In the genomic region with DNA sequence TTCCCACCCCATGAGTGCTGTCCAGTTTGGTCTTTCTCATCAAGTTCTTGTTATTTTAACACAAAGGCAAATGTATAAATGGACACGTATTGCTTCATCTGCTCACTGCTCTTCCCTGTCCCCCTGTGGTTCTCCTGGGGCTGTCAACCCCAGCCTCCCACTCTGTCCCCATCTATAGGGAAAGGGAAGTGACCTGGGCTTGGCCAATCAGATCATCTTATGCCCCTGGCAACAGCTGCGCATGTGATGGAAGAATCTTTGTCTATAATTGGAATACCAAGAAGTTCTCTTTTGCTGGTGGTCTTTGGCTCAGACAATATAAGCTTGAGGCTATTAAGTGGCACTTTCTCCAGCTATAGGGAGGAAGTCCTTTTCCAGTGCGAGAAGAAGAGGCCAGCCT, we compare ENCODE assay signal across 26 cellular contexts.
"Had no signal": no experiment of that assay in that cellular context is flagged by ENCODE, and none has a peak within 500 bp of the region (broad histone marks: within the 10 kb centered on the region; RNA-seq: fewer than 3 reads in every experiment).

No MANE protein-coding gene starts in this region.

- H3K27ac Mint-ChIP-seq: activated CD4-positive, alpha-beta T cell treated with anti-CD3 and anti-CD28 coated beads, Interleukin-2, amount 10 ng/mL, durations not matched to agents 7 days and 5 days; activated CD8-positive, alpha-beta memory T cell treated with anti-CD3 and anti-CD28 coated beads, Interleukin-2, amount 10 ng/mL, durations not matched to agents 7 days and 5 days; activated CD8-positive, alpha-beta T cell treated with anti-CD3 and anti-CD28 coated beads for 36 hours; activated naive CD8-positive, alpha-beta T cell treated with anti-CD3 and anti-CD28 coated beads, Interleukin-2, amount 50 U/mL, for 24 hours; activated T-helper 1 cell treated with anti-CD3 and anti-CD28 coated beads, Interleukin-12 subunit alpha, Interleukin-12 subunit beta, Interleukin-2, Interleukin-4 antibody, amounts not matched to agents 30 ng/mL and 10 ng/mL and 1 ng/mL, durations not matched to agents 14 hours and 24 hours and 36 hours; endodermal cell; mesothelial cell of epicardium; natural killer cell treated with Interleukin-12 subunit alpha and Interleukin-12 subunit beta and Interleukin-15 and Interleukin-18, amount 100 ng/mL, for 72 hours; stimulated activated naive CD8-positive, alpha-beta T cell treated with anti-CD3 and anti-CD28 coated beads, Interleukin-15, Interleukin-2, amounts not matched to agents 100 ng/mL and 50 ng/mL, for 24 hours had no signal

- H3K36me3 Mint-ChIP-seq: mesothelial cell of epicardium; natural killer cell treated with Interleukin-12 subunit alpha and Interleukin-12 subunit beta and Interleukin-15 and Interleukin-18, amount 100 ng/mL, for 72 hours had no signal

- H3K4me3 Mint-ChIP-seq: activated CD4-positive, alpha-beta T cell treated with anti-CD3 and anti-CD28 coated beads, Interleukin-2, amount 10 ng/mL, durations not matched to agents 7 days and 5 days; activated CD8-positive, alpha-beta memory T cell treated with anti-CD3 and anti-CD28 coated beads, Interleukin-2, amount 10 ng/mL, durations not matched to agents 7 days and 5 days; activated CD8-positive, alpha-beta T cell treated with anti-CD3 and anti-CD28 coated beads for 36 hours; activated naive CD8-positive, alpha-beta T cell treated with anti-CD3 and anti-CD28 coated beads, Interleukin-2, amount 50 U/mL, for 24 hours; activated T-helper 1 cell treated with anti-CD3 and anti-CD28 coated beads, Interleukin-12 subunit alpha, Interleukin-12 subunit beta, Interleukin-2, Interleukin-4 antibody, amounts not matched to agents 30 ng/mL and 10 ng/mL and 1 ng/mL, durations not matched to agents 14 hours and 24 hours and 36 hours; endodermal cell; mesothelial cell of epicardium; natural killer cell treated with Interleukin-12 subunit alpha and Interleukin-12 subunit beta and Interleukin-15 and Interleukin-18, amount 100 ng/mL, for 72 hours; stimulated activated naive CD8-positive, alpha-beta T cell treated with anti-CD3 and anti-CD28 coated beads, Interleukin-15, Interleukin-2, amounts not matched to agents 100 ng/mL and 50 ng/mL, for 24 hours had no signal

- H3K9me3 Mint-ChIP-seq: natural killer cell treated with Interleukin-12 subunit alpha and Interleukin-12 subunit beta and Interleukin-15 and Interleukin-18, amount 100 ng/mL, for 72 hours; stimulated activated naive CD8-positive, alpha-beta T cell treated with anti-CD3 and anti-CD28 coated beads, Interleukin-15, Interleukin-2, amounts not matched to agents 100 ng/mL and 50 ng/mL, for 24 hours had no signal

- H3K4me1 ChIP-seq: pancreas had no signal

- H3K36me3 ChIP-seq: cardiac muscle cell, esophagus squamous epithelium, gastrocnemius medialis, left ventricle myocardium inferior, pancreas, thyroid gland, WERI-Rb-1 had no signal

- H3K4me3 ChIP-seq: body of pancreas, cardiac muscle cell, esophagus squamous epithelium, gastrocnemius medialis, left ventricle myocardium inferior, pancreas, thyroid gland had no signal

- H3K9me3 ChIP-seq: body of pancreas, esophagus squamous epithelium, gastrocnemius medialis, left ventricle myocardium inferior, pancreas, thyroid gland had no signal

- H3K27ac ChIP-seq: body of pancreas, cardiac muscle cell, esophagus squamous epithelium, gastrocnemius medialis, left ventricle myocardium inferior, pancreas, thyroid gland, WERI-Rb-1 had no signal

- ATAC-seq: activated CD8-positive, alpha-beta memory T cell treated with anti-CD3 and anti-CD28 coated beads, Interleukin-2, amount 10 ng/mL, durations not matched to agents 7 days and 5 days; activated CD8-positive, alpha-beta T cell treated with anti-CD3 and anti-CD28 coated beads for 36 hours; activated naive CD8-positive, alpha-beta T cell treated with anti-CD3 and anti-CD28 coated beads, Interleukin-2, amount 50 U/mL, for 24 hours; body of pancreas; gastrocnemius medialis; natural killer cell treated with Interleukin-12 subunit alpha and Interleukin-12 subunit beta and Interleukin-15 and Interleukin-18, amount 100 ng/mL, for 72 hours; pancreas; right cardiac atrium had no signal

- DNase-seq: activated CD4-positive, alpha-beta T cell treated with anti-CD3 and anti-CD28 coated beads, Interleukin-2, amount 10 ng/mL, durations not matched to agents 7 days and 5 days; activated CD4-positive, CD25-positive, alpha-beta regulatory T cell treated with anti-CD3 and anti-CD28 coated beads, Interleukin-2, amount 50 U/mL, for 72 hours; activated CD8-positive, alpha-beta memory T cell treated with anti-CD3 and anti-CD28 coated beads, Interleukin-2, amount 10 ng/mL, durations not matched to agents 7 days and 5 days; activated CD8-positive, alpha-beta T cell treated with anti-CD3 and anti-CD28 coated beads for 36 hours; activated gamma-delta T cell; activated naive CD4-positive, alpha-beta T cell treated with anti-CD3 and anti-CD28 coated beads, Interleukin-2, amount 50 U/mL, for 16 hours; activated naive CD8-positive, alpha-beta T cell treated with anti-CD3 and anti-CD28 coated beads, Interleukin-2, amount 50 U/mL, for 24 hours; activated T-cell treated with anti-CD3 and anti-CD28 coated beads for 4 hours; cortex of kidney; endodermal cell; esophagus squamous epithelium; gastrocnemius medialis; head of caudate nucleus; left ventricle myocardium inferior; pancreas; right cardiac atrium; stimulated activated CD4-positive, alpha-beta T cell treated with anti-CD3 and anti-CD28 coated beads, Interleukin-12 subunit alpha, Interleukin-12 subunit beta, amount 100 ng/mL, for 4 hours; substantia nigra; thyroid gland; WERI-Rb-1 had no signal

- H3K27me3 ChIP-seq: body of pancreas, gastrocnemius medialis, pancreas, thyroid gland had no signal

- FAIRE-seq: pancreas had no signal
